ENCODE assay signal across 8 cellular contexts in genomic region chr14:73787760-73788508, GRCh38.
DNase-seq lines count a peak whose midpoint lies in the region; ATAC-seq and TF ChIP-seq lines count a peak whose summit lies in the region.

No MANE protein-coding gene starts in this region.

- no peak for TF ChIP-seq CTCF in CD14-positive monocyte (IDR thresholded peaks at IDR 0.05)
- no peak for TF ChIP-seq CTCF in parathyroid adenoma (IDR thresholded peaks at IDR 0.05)

- H3K27ac Mint-ChIP-seq in CD14-positive monocyte = peak overlapping the region; percentile 92 to 98 (median 96)
- peak overlapping the region; percentile 99 for H3K27ac Mint-ChIP-seq in activated CD4-positive, alpha-beta T cell treated with anti-CD3 and anti-CD28 coated beads, Interleukin-2, amount 10 ng/mL, durations not matched to agents 7 days and 5 days

- 1% methylated on average over 11 of the region's 11 CpGs for WGBS in esophagus, 2 donors

- peak overlapping the region; percentile 89 for H3K9ac ChIP-seq in parathyroid adenoma

- no peaks in the 10 kb centered on the region for H3K9me3 Mint-ChIP-seq in CD14-positive monocyte
- H3K9me3 Mint-ChIP-seq in activated CD4-positive, alpha-beta T cell treated with anti-CD3 and anti-CD28 coated beads, Interleukin-2, amount 10 ng/mL, durations not matched to agents 7 days and 5 days = no peaks in the 10 kb centered on the region

- intact Hi-C loops in CD14-positive monocyte (cut with micrococcal nuclease) = loop anchor here (2.0 to 5.0 kb wide), 3 partner anchors 27 to 46 kb away; a partner anchor contains a TSS

- POLR2A ChIA-PET in HEK293T (lab: Yijun Ruan, JAX) = interaction anchor here (0.7 to 5.8 kb wide), 5 partner anchors 9 to 64 kb away, joined by 3 to 49 read pairs (median 4); partner anchors contain the start of gene PTGR2
- POLR2A ChIA-PET in activated CD4-positive, alpha-beta T cell treated with anti-CD3 and anti-CD28 coated beads, Interleukin-2, amount 10 ng/mL, durations not matched to agents 7 days and 5 days (lab: Charles Lee) = interaction anchor here (0.6 kb wide), 2 partner anchors 28 to 231 kb away, joined by 4 read pairs; a partner anchor contains a TSS

- H3K4me1 ChIP-seq in esophagus (ENCODE audit: control insufficient read depth in 2 of 2, insufficient read depth in 2 of 2, low read length in 1 of 2) (peaks cover 7 to 17% of the 10 kb centered on the region in 2 donors), parathyroid adenoma (peaks cover 65% of the 10 kb centered on the region)

- no peak for ATAC-seq in GM21717 (IDR thresholded peaks at IDR 0.05; ENCODE audit: unreplicated experiment)
- no peak for ATAC-seq in HG03135 (IDR thresholded peaks at IDR 0.05; ENCODE audit: unreplicated experiment)

- H3K27me3 ChIP-seq in esophagus (ENCODE audit: control insufficient read depth in 1 of 2, insufficient read depth in 2 of 2, low read length in 2 of 2) (no peaks in the 10 kb centered on the region), parathyroid adenoma (ENCODE audit: control insufficient read depth, insufficient read depth, low read length) (no peaks in the 10 kb centered on the region)

- peaks cover 4 to 5% of the 10 kb centered on the region in 2 donors for H3K36me3 Mint-ChIP-seq in CD14-positive monocyte
- peaks cover 10% of the 10 kb centered on the region for H3K36me3 Mint-ChIP-seq in activated CD4-positive, alpha-beta T cell treated with anti-CD3 and anti-CD28 coated beads, Interleukin-2, amount 10 ng/mL, durations not matched to agents 7 days and 5 days (ENCODE audit: low read depth)

- H3K27ac ChIP-seq in esophagus (ENCODE audit: low read depth in 2 of 2, low read length in 1 of 2) = peak overlapping the region; percentile 88 to 98
- H3K27ac ChIP-seq in parathyroid adenoma = peak overlapping the region; percentile 100

- CTCF ChIA-PET in HEK293T (lab: Yijun Ruan, JAX) = interaction anchor here (0.6 kb wide), 1 partner anchor 29 kb away, joined by 5 read pairs; no protein-coding TSS in a partner anchor
- CTCF ChIA-PET in activated CD4-positive, alpha-beta T cell treated with anti-CD3 and anti-CD28 coated beads, Interleukin-2, amount 10 ng/mL, durations not matched to agents 7 days and 5 days (lab: Charles Lee) = interaction anchor here (0.6 to 1.8 kb wide), 8 partner anchors 9 to 551 kb away, joined by 3 to 7 read pairs (median 4); no protein-coding TSS in a partner anchor

- H2AFZ ChIP-seq in parathyroid adenoma = peak overlapping the region; percentile 73

- H3K27me3 Mint-ChIP-seq in CD14-positive monocyte (ENCODE audit: low read depth in 3 of 3) = peaks cover 0 to 2% (median 1%) of the 10 kb centered on the region in 3 donors
- no peaks in the 10 kb centered on the region for H3K27me3 Mint-ChIP-seq in activated CD4-positive, alpha-beta T cell treated with anti-CD3 and anti-CD28 coated beads, Interleukin-2, amount 10 ng/mL, durations not matched to agents 7 days and 5 days

- H3K4me2 ChIP-seq in parathyroid adenoma (ENCODE audit: low read length) = peak overlapping the region; percentile 94

- H3K9me3 ChIP-seq in esophagus (ENCODE audit: control insufficient read depth in 2 of 2, insufficient read depth in 1 of 2, low read depth in 1 of 2, low read length in 1 of 2) (no peaks in the 10 kb centered on the region), parathyroid adenoma (ENCODE audit: control insufficient read depth, low read length) (no peaks in the 10 kb centered on the region)

- peak overlapping the region; percentile 74 to 79 for H3K4me3 ChIP-seq in esophagus (ENCODE audit: low read depth in 1 of 2, low read length in 2 of 2)
- H3K4me3 ChIP-seq in parathyroid adenoma (ENCODE audit: low read depth, low read length) = peak overlapping the region; percentile 70

- H3K79me2 ChIP-seq in parathyroid adenoma = peaks cover 10% of the 10 kb centered on the region

- DNase-seq in CD14-positive monocyte (ENCODE audit: low spot score) = no peak
- DNase-seq in HEK293T (ENCODE audit: extremely low spot score) = no peak
- DNase-seq in activated CD4-positive, alpha-beta T cell treated with anti-CD3 and anti-CD28 coated beads, Interleukin-2, amount 10 ng/mL, durations not matched to agents 7 days and 5 days = no peak
- DNase-seq in NCI-H2227 treated with DMSO at 0.1 percent for 48 hours (lab: John Stamatoyannopoulos, UW) = no peak

- H3K4me1 Mint-ChIP-seq in CD14-positive monocyte = peaks cover 63% of the 10 kb centered on the region
- H3K4me1 Mint-ChIP-seq in activated CD4-positive, alpha-beta T cell treated with anti-CD3 and anti-CD28 coated beads, Interleukin-2, amount 10 ng/mL, durations not matched to agents 7 days and 5 days = peaks cover 55% of the 10 kb centered on the region

- H3K36me3 ChIP-seq in esophagus (ENCODE audit: control insufficient read depth in 2 of 2, insufficient read depth in 2 of 2, low read length in 1 of 2) (no peaks in the 10 kb centered on the region), parathyroid adenoma (ENCODE audit: control insufficient read depth, insufficient read depth, low read length) (no peaks in the 10 kb centered on the region)

- peak overlapping the region; percentile 91 to 93 for H3K4me3 Mint-ChIP-seq in CD14-positive monocyte
- peak overlapping the region; percentile 87 for H3K4me3 Mint-ChIP-seq in activated CD4-positive, alpha-beta T cell treated with anti-CD3 and anti-CD28 coated beads, Interleukin-2, amount 10 ng/mL, durations not matched to agents 7 days and 5 days

TF ChIP-seq in HEK293T, 16 proteins besides CTCF, POLR2A, EP300 and RAD21:
- no peak for TF ChIP-seq FOXK2 (IDR thresholded peaks at IDR 0.05)
- peak; percentile 78 for TF ChIP-seq ZNF384 (IDR thresholded peaks at IDR 0.05)
- no peak for TF ChIP-seq NFRKB (IDR thresholded peaks at IDR 0.05)
- no peak for TF ChIP-seq FOXM1 (IDR thresholded peaks at IDR 0.05; ENCODE audit: borderline replicate concordance)
- TF ChIP-seq PKNOX1 (IDR thresholded peaks at IDR 0.05) = peak; percentile 49; the same call in 1 of the 2 replicates
- TF ChIP-seq CTBP1 (IDR thresholded peaks at IDR 0.05; ENCODE audit: borderline replicate concordance) = no peak
